8 cellular contexts compared by ENCODE assay signal in the genomic region with DNA sequence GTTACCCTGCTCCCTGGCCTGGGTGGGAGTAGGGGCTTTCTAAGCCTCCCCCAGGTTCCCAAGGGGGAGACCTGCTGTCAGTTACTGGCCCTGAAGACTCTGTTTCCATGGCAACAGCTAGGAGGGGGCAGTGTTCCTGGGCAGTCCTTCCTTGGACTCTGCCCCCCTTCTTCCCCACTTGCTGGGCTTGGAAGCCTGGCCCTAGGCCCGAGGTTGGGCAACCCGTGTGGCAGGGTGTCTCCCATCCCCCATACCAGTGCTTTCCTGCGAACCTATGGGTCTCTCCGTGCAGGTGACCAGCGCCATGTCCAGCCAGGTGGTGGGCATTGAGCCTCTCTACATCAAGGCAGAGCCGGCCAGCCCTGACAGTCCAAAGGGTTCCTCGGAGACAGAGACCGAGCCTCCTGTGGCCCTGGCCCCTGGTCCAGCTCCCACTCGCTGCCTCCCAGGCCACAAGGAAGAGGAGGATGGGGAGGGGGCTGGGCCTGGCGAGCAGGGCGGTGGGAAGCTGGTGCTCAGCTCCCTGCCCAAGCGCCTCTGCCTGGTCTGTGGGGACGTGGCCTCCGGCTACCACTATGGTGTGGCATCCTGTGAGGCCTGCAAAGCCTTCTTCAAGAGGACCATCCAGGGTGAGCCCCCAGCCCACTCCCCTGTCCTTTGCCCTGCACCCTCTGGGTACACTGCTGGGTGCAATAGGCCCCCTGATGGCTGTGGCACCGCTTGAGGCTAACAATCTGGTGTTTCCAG. TPM values are rescaled to one million over a fixed set of nuclear protein-coding genes. Genes with fewer than 3 reads are reported as not detected.
DNase-seq lines count a peak whose midpoint lies in the region; ATAC-seq and TF ChIP-seq lines count a peak whose summit lies in the region.

No MANE protein-coding gene starts in this region.

- intact Hi-C loops in posterior cingulate gyrus (cut with DNase I), result no loop called here

- no peaks in the 10 kb centered on the region for H4K20me1 ChIP-seq in MM.1S (ENCODE audit: insufficient read depth, low read length)

- H3K27ac Mint-ChIP-seq in endodermal cell (no peak overlapping the region), nephron (peak overlapping the region; percentile 48 to 94 (median 63))

- peak overlapping the region; percentile 87 for H3K4me2 ChIP-seq in MM.1S (ENCODE audit: low read depth, low read length)

- H3K4me3 ChIP-seq in MM.1S (ENCODE audit: low read length) (peak overlapping the region; percentile 83), endodermal cell (ENCODE audit: low read length) (peak overlapping the region; percentile 95)

- H3K9me2 ChIP-seq in MM.1S (replicated peaks; ENCODE audit: insufficient read depth, low read length), result no peaks in the 10 kb centered on the region

- H3K9me3 ChIP-seq in MM.1S (replicated peaks; ENCODE audit: insufficient read depth, low read length) (no peaks in the 10 kb centered on the region), endodermal cell (ENCODE audit: control insufficient read depth, low read length) (no peaks in the 10 kb centered on the region)

- H3K9me3 Mint-ChIP-seq in endodermal cell (no peaks in the 10 kb centered on the region), nephron (no peaks in the 10 kb centered on the region)

- peaks cover 24% of the 10 kb centered on the region for H3F3A ChIP-seq in MM.1S (ENCODE audit: insufficient read depth, low read length)

- peaks cover 6% of the 10 kb centered on the region for H3K27me3 Mint-ChIP-seq in endodermal cell (ENCODE audit: insufficient read depth)
- peaks cover 23% of the 10 kb centered on the region for H3K27me3 Mint-ChIP-seq in nephron (ENCODE audit: low read depth)

- peak overlapping the region; percentile 90 for H3K4me3 Mint-ChIP-seq in endodermal cell
- H3K4me3 Mint-ChIP-seq in nephron, result peak overlapping the region; percentile 93 to 97 (median 95)

- H3K4me1 ChIP-seq in MM.1S (ENCODE audit: low read length) (peaks cover 18% of the 10 kb centered on the region), endodermal cell (ENCODE audit: control insufficient read depth, insufficient read depth, low read length) (no peaks in the 10 kb centered on the region)

- H3K36me3 ChIP-seq in MM.1S (replicated peaks; ENCODE audit: insufficient read depth, low read length) (no peaks in the 10 kb centered on the region), endodermal cell (ENCODE audit: control insufficient read depth, insufficient read depth, low read length) (peaks cover 9% of the 10 kb centered on the region)

- H3K27ac ChIP-seq in C4-2B (peak overlapping the region; percentile 89), MM.1S (ENCODE audit: low read length) (peak overlapping the region; percentile 59; the same call in 1 of the 2 replicates), endodermal cell (ENCODE audit: low read depth, low read length) (no peak overlapping the region)

- peaks cover 49% of the 10 kb centered on the region for H3K79me2 ChIP-seq in MM.1S (ENCODE audit: low read length)

- no peak for DNase-seq in MM.1S
- peak; percentile 52 for DNase-seq in endodermal cell
- DNase-seq in posterior cingulate gyrus, result no peak
- no peak for DNase-seq in stimulated activated CD4-positive, alpha-beta T cell treated with anti-CD3 and anti-CD28 coated beads, Interleukin-4, amount 100 ng/mL, for 24 hours
- DNase-seq in NCI-H128 (lab: John Stamatoyannopoulos, UW; ENCODE audit: unreplicated experiment), result no peak

- no peak overlapping the region for H2AFZ ChIP-seq in MM.1S (ENCODE audit: low read length)

- no peak for ATAC-seq in HG02970 (IDR thresholded peaks at IDR 0.05; ENCODE audit: low FRiP score, unreplicated experiment)

- peaks cover 8% of the 10 kb centered on the region for H3K4me1 Mint-ChIP-seq in endodermal cell
- peaks cover 21% of the 10 kb centered on the region for H3K4me1 Mint-ChIP-seq in nephron

- peaks cover 17% of the 10 kb centered on the region for H3K36me3 Mint-ChIP-seq in endodermal cell (ENCODE audit: low read depth)
- peaks cover 3% of the 10 kb centered on the region for H3K36me3 Mint-ChIP-seq in nephron (ENCODE audit: low read depth)

- TF ChIP-seq CTCF in C4-2B (conservative IDR thresholded peaks at IDR 0.05) (no peak), MM.1S (IDR thresholded peaks at IDR 0.05; ENCODE audit: low read length) (no peak), endodermal cell (conservative IDR thresholded peaks at IDR 0.05) (no peak), nephron (IDR thresholded peaks at IDR 0.05; ENCODE audit: unreplicated experiment in 3 of 3) (no peak)

- WGBS in endodermal cell (ENCODE audit: insufficient coverage in 1 of 2, insufficient read length in 1 of 2), 2 experiments, result 81 to 89% methylated on average over 3 to 15 of the region's 15 CpGs

- no peaks in the 10 kb centered on the region for H3K27me3 ChIP-seq in MM.1S (replicated peaks; ENCODE audit: insufficient read depth, low read length)
- H3K27me3 ChIP-seq in endodermal cell (ENCODE audit: control insufficient read depth, insufficient read depth, low read length, poor library complexity, severe bottlenecking), result peaks cover 6% of the 10 kb centered on the region

- H3K9ac ChIP-seq in MM.1S (ENCODE audit: low read length) (peak overlapping the region; percentile 77), endodermal cell (ENCODE audit: extremely low read depth, low read length, poor library complexity, severe bottlenecking) (peak overlapping the region; percentile 54)

RNA-seq across cellular contexts. Expression of a gene that starts 1.7 kb away (rescaled TPM):
- total RNA-seq in endodermal cell, result 10 to 100 TPM; 22.8 to 34.5 TPM
- 20.0 TPM for polyA plus RNA-seq in endodermal cell (2013, experiment 1 of 2)
- 17.8 TPM for polyA plus RNA-seq in endodermal cell (2013, experiment 2 of 2)

RNA-seq across cellular contexts. Expression of a gene that starts 6.9 kb away (rescaled TPM):
- total RNA-seq in endodermal cell, result not detected
- not detected for polyA plus RNA-seq in endodermal cell (2013, experiment 1 of 2)
- not detected for polyA plus RNA-seq in endodermal cell (2013, experiment 2 of 2)

RNA-seq across cellular contexts. Expression of a gene that starts 10.3 kb away (rescaled TPM):
- total RNA-seq in endodermal cell, result 100 to 1,000 TPM; 265 to 352 TPM
- 224 TPM for polyA plus RNA-seq in endodermal cell (2013, experiment 1 of 2)
- 197 TPM for polyA plus RNA-seq in endodermal cell (2013, experiment 2 of 2)

RNA-seq across cellular contexts. Expression of a gene that starts 10.9 kb away (rescaled TPM):
- 100 to 1,000 TPM; 235 to 289 TPM for total RNA-seq in endodermal cell
- 188 TPM for polyA plus RNA-seq in endodermal cell (2013, experiment 1 of 2)
- polyA plus RNA-seq in endodermal cell (2013, experiment 2 of 2), result 181 TPM

RNA-seq across cellular contexts. Expression of a gene that starts 15.9 kb away (rescaled TPM):
- total RNA-seq in endodermal cell, result not detected
- not detected for polyA plus RNA-seq in endodermal cell (2013, experiment 1 of 2)
- not detected for polyA plus RNA-seq in endodermal cell (2013, experiment 2 of 2)
